ENCODE assay signal across 19 cellular contexts in genomic region chr10:4170181-4170580, GRCh38.
"Had no signal": no experiment of that assay in that cellular context is flagged by ENCODE, and none has a peak within 500 bp of the region (broad histone marks: within the 10 kb centered on the region; RNA-seq: fewer than 3 reads in every experiment).

No MANE protein-coding gene starts in this region.

- DNase-seq: cortex of kidney; effector memory CD4-positive, alpha-beta T cell; gastrocnemius medialis; head of caudate nucleus; hippocampal formation; kidney glomerular epithelial cell; naive thymus-derived CD4-positive, alpha-beta T cell; psoas muscle; retina; right lobe of liver; stimulated activated CD4-positive, alpha-beta T cell treated with anti-CD3 and anti-CD28 coated beads, Interleukin-2, amount 100 ng/mL, for 24 hours; stimulated activated CD4-positive, alpha-beta T cell treated with anti-CD3 and anti-CD28 coated beads, Interleukin-4, amount 100 ng/mL, for 4 hours; stimulated activated naive B cell treated with anti-CD40 and anti-IgM and Interleukin-4, amounts not matched to agents 10 μg/mL and 1 μg/mL and 100 μg/mL, for 72 hours; stimulated activated naive CD8-positive, alpha-beta T cell treated with anti-CD3 and anti-CD28 coated beads, Interleukin-15, amount 100 ng/mL, for 72 hours; testis had no signal

- H3K9me3 Mint-ChIP-seq: central memory CD8-positive, alpha-beta T cell; stimulated activated naive CD8-positive, alpha-beta T cell treated with anti-CD3 and anti-CD28 coated beads, Interleukin-15, amount 100 ng/mL, for 72 hours had no signal

- FAIRE-seq: endometrium had no signal

- H3K36me3 ChIP-seq: gastrocnemius medialis, neutrophil, right lobe of liver, tibial nerve had no signal

- H3K27me3 Mint-ChIP-seq: central memory CD8-positive, alpha-beta T cell had no signal

- H3K27ac ChIP-seq: gastrocnemius medialis, neutrophil, psoas muscle, right lobe of liver, testis, tibial nerve had no signal

- H3K9me3 ChIP-seq: gastrocnemius medialis, neutrophil, right lobe of liver, testis had no signal

- ATAC-seq: gastrocnemius medialis; naive thymus-derived CD4-positive, alpha-beta T cell; psoas muscle; right lobe of liver; stimulated activated naive CD8-positive, alpha-beta T cell treated with anti-CD3 and anti-CD28 coated beads, Interleukin-15, amount 100 ng/mL, for 72 hours had no signal

- H3K4me3 ChIP-seq: gastrocnemius medialis, psoas muscle, right lobe of liver, testis, tibial nerve had no signal

- H3K27ac Mint-ChIP-seq: naive thymus-derived CD4-positive, alpha-beta T cell; stimulated activated naive B cell treated with anti-CD40 and anti-IgM and Interleukin-4, amounts not matched to agents 10 μg/mL and 1 μg/mL and 100 μg/mL, for 72 hours; stimulated activated naive CD8-positive, alpha-beta T cell treated with anti-CD3 and anti-CD28 coated beads, Interleukin-15, amount 100 ng/mL, for 72 hours had no signal

- H3K4me1 Mint-ChIP-seq: central memory CD8-positive, alpha-beta T cell; stimulated activated naive CD8-positive, alpha-beta T cell treated with anti-CD3 and anti-CD28 coated beads, Interleukin-15, amount 100 ng/mL, for 72 hours had no signal

- H3K4me3 Mint-ChIP-seq: central memory CD8-positive, alpha-beta T cell; naive thymus-derived CD4-positive, alpha-beta T cell; stimulated activated naive B cell treated with anti-CD40 and anti-IgM and Interleukin-4, amounts not matched to agents 10 μg/mL and 1 μg/mL and 100 μg/mL, for 72 hours; stimulated activated naive CD8-positive, alpha-beta T cell treated with anti-CD3 and anti-CD28 coated beads, Interleukin-15, amount 100 ng/mL, for 72 hours had no signal

- H3K27me3 ChIP-seq: gastrocnemius medialis, neutrophil, right lobe of liver, testis, tibial nerve had no signal

- H3K4me1 ChIP-seq: gastrocnemius medialis, psoas muscle, right lobe of liver had no signal
